Comparison of ENCODE assay signal across 26 cellular contexts in the genomic region with DNA sequence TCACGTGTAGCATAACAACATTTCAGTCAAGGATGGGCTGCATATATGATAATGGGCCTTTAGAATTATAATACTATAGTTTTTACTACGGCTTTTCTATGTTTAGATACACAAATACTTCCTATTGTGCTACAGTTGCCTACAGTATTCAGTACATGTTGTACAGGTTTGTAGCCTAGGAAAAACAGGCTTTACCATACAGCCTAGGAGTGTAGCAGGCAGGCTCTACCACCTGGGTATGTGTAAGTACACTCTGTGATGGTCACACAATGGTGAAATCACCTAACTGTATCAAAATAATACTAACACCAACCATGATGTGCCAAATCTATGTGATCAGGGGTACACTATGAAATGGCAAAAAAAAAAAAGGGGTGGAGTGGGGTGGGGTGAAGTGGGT.
"Had no signal": no experiment of that assay in that cellular context is flagged by ENCODE, and none has a peak within 500 bp of the region (broad histone marks: within the 10 kb centered on the region; RNA-seq: fewer than 3 reads in every experiment).

No MANE protein-coding gene starts in this region.

- H3K9me3 ChIP-seq: ascending aorta, breast epithelium, gastrocnemius medialis had no signal

- H3K36me3 ChIP-seq: ascending aorta, breast epithelium, cardiac muscle cell, gastrocnemius medialis had no signal

- FAIRE-seq: colon, endothelial cell of umbilical vein had no signal

- H3K4me1 ChIP-seq: breast epithelium had no signal

- DNase-seq: activated CD4-positive, alpha-beta memory T cell treated with anti-CD3 and anti-CD28 coated beads for 36 hours; activated CD4-positive, alpha-beta T cell treated with anti-CD3 and anti-CD28 coated beads for 36 hours; activated CD4-positive, alpha-beta T cell treated with anti-CD3 and anti-CD28 coated beads, Interleukin-2, amount 10 ng/mL, durations not matched to agents 24 days and 14 days; activated CD4-positive, CD25-positive, alpha-beta regulatory T cell; activated CD4-positive, CD25-positive, alpha-beta regulatory T cell treated with anti-CD3 and anti-CD28 coated beads, Interleukin-2, amount 50 U/mL, for 72 hours; activated CD8-positive, alpha-beta memory T cell treated with anti-CD3 and anti-CD28 coated beads, Interleukin-2, amount 10 ng/mL, durations not matched to agents 7 days and 5 days; activated CD8-positive, alpha-beta memory T cell treated with anti-CD3 and anti-CD28 coated beads, Interleukin-2, amount 50 U/mL, for 4 hours; activated CD8-positive, alpha-beta T cell treated with anti-CD3 and anti-CD28 coated beads, Interleukin-2, amount 10 ng/mL, durations not matched to agents 7 days and 5 days; activated effector memory CD4-positive, alpha-beta T cell treated with anti-CD3 and anti-CD28 coated beads, Interleukin-2, amount 50 U/mL, for 16 hours; activated naive CD4-positive, alpha-beta T cell treated with anti-CD3 and anti-CD28 coated beads for 36 hours; activated naive CD8-positive, alpha-beta T cell treated with anti-CD3 and anti-CD28 coated beads for 36 hours; activated naive CD8-positive, alpha-beta T cell treated with anti-CD3 and anti-CD28 coated beads, Interleukin-2, amount 50 U/mL, for 24 hours; activated T-cell treated with anti-CD3 and anti-CD28 coated beads, Interleukin-2, amount 50 U/mL, for 1 hour; activated T-cell treated with anti-CD3 and anti-CD28 coated beads, Interleukin-2, amount 50 U/mL, for 48 hours; effector CD8-positive, alpha-beta T cell; foreskin keratinocyte; glutamatergic neuron; T-helper 2 cell had no signal

- ATAC-seq: activated CD4-positive, alpha-beta T cell treated with anti-CD3 and anti-CD28 coated beads for 36 hours; activated CD8-positive, alpha-beta memory T cell treated with anti-CD3 and anti-CD28 coated beads, Interleukin-2, amount 10 ng/mL, durations not matched to agents 7 days and 5 days; activated CD8-positive, alpha-beta T cell treated with anti-CD3 and anti-CD28 coated beads, Interleukin-2, amount 10 ng/mL, durations not matched to agents 7 days and 5 days; activated naive CD8-positive, alpha-beta T cell treated with anti-CD3 and anti-CD28 coated beads, Interleukin-2, amount 50 U/mL, for 24 hours; foreskin keratinocyte had no signal

- H3K27me3 ChIP-seq: ascending aorta, breast epithelium, cardiac muscle cell, foreskin keratinocyte, gastrocnemius medialis, heart left ventricle had no signal

- H3K4me3 ChIP-seq: ascending aorta, breast epithelium, cardiac muscle cell, gastrocnemius medialis, heart left ventricle had no signal

- H3K27ac ChIP-seq: ascending aorta, cardiac muscle cell, epithelial cell of prostate, foreskin keratinocyte, gastrocnemius medialis, heart left ventricle had no signal
